In genomic region chr17:58377005-58377660, GRCh38 we compare ENCODE assay signal across 15 cellular contexts. TPM values are rescaled to one million over a fixed set of nuclear protein-coding genes. Genes with fewer than 3 reads are reported as not detected.
A peak's percentile ranks its signal among the peaks of the same experiment; 100 is the strongest.
DNase-seq lines count a peak whose midpoint lies in the region; ATAC-seq and TF ChIP-seq lines count a peak whose summit lies in the region.
"Had no signal": no experiment of that assay in that cellular context is flagged by ENCODE, and none has a peak within 500 bp of the region (broad histone marks: within the 10 kb centered on the region; RNA-seq: fewer than 3 reads in every experiment).

No MANE protein-coding gene starts in this region.

- no peak overlapping the region for H3K4me2 ChIP-seq in mammary epithelial cell (ENCODE audit: insufficient read depth, low read depth, low read length)

- ATAC-seq in left lung (peak; percentile 75), GM21367 (IDR thresholded peaks at IDR 0.05; ENCODE audit: unreplicated experiment) (no peak)
- ATAC-seq: stimulated activated effector memory CD8-positive, alpha-beta T cell treated with anti-CD3 and anti-CD28 coated beads, Interleukin-12 subunit alpha, Interleukin-12 subunit beta, amount 100 ng/mL, for 72 hours had no signal

- H3K27ac Mint-ChIP-seq in type B pancreatic cell = peak overlapping the region; percentile 86
- H3K27ac Mint-ChIP-seq: stimulated activated effector memory CD8-positive, alpha-beta T cell treated with anti-CD3 and anti-CD28 coated beads, Interleukin-12 subunit alpha, Interleukin-12 subunit beta, amount 100 ng/mL, for 72 hours had no signal

- peak; percentile 55 for DNase-seq in mammary epithelial cell
- DNase-seq in left lung = peak in 1 of 2 donors; percentile 41
- DNase-seq in type B pancreatic cell (ENCODE audit: extremely low spot score, unreplicated experiment) = no peak
- DNase-seq in EL = no peak
- DNase-seq in activated CD4-positive, alpha-beta T cell treated with anti-CD3 and anti-CD28 coated beads, Interleukin-2, amount 50 U/mL, for 1 hour = no peak
- DNase-seq: cortex of kidney, mesenchymal stem cell, NCI-H1436 treated with DMSO at 0.1 percent for 48 hours, NCI-H446, WERI-Rb-1 had no signal

- no peaks in the 10 kb centered on the region for H3K9me3 ChIP-seq in mammary epithelial cell (replicated peaks; ENCODE audit: insufficient read depth, low read length)
- no peaks in the 10 kb centered on the region for H3K9me3 ChIP-seq in left lung

- dilution Hi-C loops in mammary epithelial cell (cut with HindIII; ENCODE audit: low sequenced_read_pairs) = no loop called here

- H3K9ac ChIP-seq in mammary epithelial cell (ENCODE audit: insufficient read depth, low read length) = no peak overlapping the region

- BruUV-seq in mammary epithelial cell (replicated peaks; lab: Mats Ljungman, UMichigan) = no TSS peak

- 73% methylated on average over 3 of the region's 3 CpGs for WGBS in mammary epithelial cell (ENCODE audit: low coverage, missing lambda C conversion rate)

- peak overlapping the region; percentile 72 for H3K4me3 Mint-ChIP-seq in type B pancreatic cell
- H3K4me3 Mint-ChIP-seq: stimulated activated effector memory CD8-positive, alpha-beta T cell treated with anti-CD3 and anti-CD28 coated beads, Interleukin-12 subunit alpha, Interleukin-12 subunit beta, amount 100 ng/mL, for 72 hours had no signal

- H3K27me3 Mint-ChIP-seq in type B pancreatic cell = no peaks in the 10 kb centered on the region

- no peak overlapping the region for H2AFZ ChIP-seq in mammary epithelial cell (ENCODE audit: low read depth, low read length)

- H3K36me3 ChIP-seq in mammary epithelial cell (ENCODE audit: insufficient read depth, low read length) = no peaks in the 10 kb centered on the region
- no peaks in the 10 kb centered on the region for H3K36me3 ChIP-seq in left lung
- H3K36me3 ChIP-seq: WERI-Rb-1 had no signal

- H3K27me3 ChIP-seq in mammary epithelial cell (ENCODE audit: insufficient read depth, low read length) = no peaks in the 10 kb centered on the region
- H3K27me3 ChIP-seq in left lung = no peaks in the 10 kb centered on the region

- peaks cover 4% of the 10 kb centered on the region for H3K4me1 ChIP-seq in mammary epithelial cell (ENCODE audit: insufficient read depth, low read length)
- peaks cover 10% of the 10 kb centered on the region in 2 donors for H3K4me1 ChIP-seq in left lung

- no peak overlapping the region for H3K27ac ChIP-seq in mammary epithelial cell (ENCODE audit: insufficient read depth, low read depth, low read length)
- H3K27ac ChIP-seq in left lung = no peak overlapping the region
- H3K27ac ChIP-seq: WERI-Rb-1 had no signal

- intact Hi-C loops in mammary epithelial cell (cut with micrococcal nuclease) = no loop called here
- intact Hi-C loops in left lung (cut with DNase I) = no loop called here

- no peak for TF ChIP-seq EP300 in Ishikawa (IDR thresholded peaks at IDR 0.05; ENCODE audit: borderline replicate concordance)

- peaks cover 21% of the 10 kb centered on the region for H3K79me2 ChIP-seq in mammary epithelial cell (ENCODE audit: insufficient read depth, low read length)

- H3K4me1 Mint-ChIP-seq in type B pancreatic cell (ENCODE audit: unreplicated experiment) = peaks cover 39% of the 10 kb centered on the region

- CTCF ChIA-PET in mammary epithelial cell (lab: Charles Lee; ENCODE audit: low non-redundant PET) = no interaction called here

- H4K20me1 ChIP-seq in mammary epithelial cell (ENCODE audit: insufficient read depth, low read length) = no peaks in the 10 kb centered on the region

- in situ Hi-C loops in mammary epithelial cell (cut with MboI; ENCODE audit: low sequenced_read_pairs in 2 of 2) = no loop called here

- H3K36me3 Mint-ChIP-seq in type B pancreatic cell = peaks cover 4% of the 10 kb centered on the region
- H3K36me3 Mint-ChIP-seq: stimulated activated effector memory CD8-positive, alpha-beta T cell treated with anti-CD3 and anti-CD28 coated beads, Interleukin-12 subunit alpha, Interleukin-12 subunit beta, amount 100 ng/mL, for 72 hours had no signal

- no peak for TF ChIP-seq RAD21 in Ishikawa (IDR thresholded peaks at IDR 0.05; ENCODE audit: low read depth)

- no peak overlapping the region for H3K4me3 ChIP-seq in mammary epithelial cell (replicated peaks in 1 of 3; ENCODE audit: insufficient read depth in 1 of 3, low read depth in 2 of 3, low read length in 3 of 3)
- no peak overlapping the region for H3K4me3 ChIP-seq in left lung

- TF ChIP-seq CTCF in mammary epithelial cell (conservative IDR thresholded peaks at IDR 0.05 in 1 of 2, IDR thresholded peaks at IDR 0.05 in 1 of 2; ENCODE audit: extremely low read depth in 1 of 2, insufficient read depth in 1 of 2, low read depth in 1 of 2, low read length in 2 of 2) = no peak
- TF ChIP-seq CTCF in left lung (IDR thresholded peaks at IDR 0.05) = no peak
- no peak for TF ChIP-seq CTCF in type B pancreatic cell (conservative IDR thresholded peaks at IDR 0.05)

- H3K9me3 Mint-ChIP-seq in type B pancreatic cell = no peaks in the 10 kb centered on the region
- H3K9me3 Mint-ChIP-seq: stimulated activated effector memory CD8-positive, alpha-beta T cell treated with anti-CD3 and anti-CD28 coated beads, Interleukin-12 subunit alpha, Interleukin-12 subunit beta, amount 100 ng/mL, for 72 hours had no signal

TF ChIP-seq in Ishikawa, 13 proteins besides CTCF, POLR2A, EP300 and RAD21:
- TF ChIP-seq TCF12 (IDR thresholded peaks at IDR 0.05; ENCODE audit: low read depth) (no peak), MAX (IDR thresholded peaks at IDR 0.05) (0 out of 2 replicates have a peak, but pooled peaks have one; percentile 24), USF1 (IDR thresholded peaks at IDR 0.05) (peak; percentile 71)

RNA-seq across cellular contexts. Expression of gene SUPT4H1, which starts 25.1 kb away (rescaled TPM):
- 10 to 100 TPM; 32.3 to 55.3 TPM for total RNA-seq in mammary epithelial cell
- polyA plus RNA-seq in mammary epithelial cell = 94.7 TPM
- 126 TPM for polyA minus RNA-seq in mammary epithelial cell
- total RNA-seq in left lung = 10 to 100 TPM; 68.4 to 69.0 TPM
- total RNA-seq in type B pancreatic cell (ENCODE audit: low replicate concordance) = 75.7 and 82.9 TPM in 2 replicates

RNA-seq across cellular contexts. Expression of gene RNF43, which starts 40.2 kb away (rescaled TPM):
- total RNA-seq in mammary epithelial cell = 10 to 100 TPM in 1 of 2 donors, 1 to 10 TPM in 1; 9.3 to 11.4 TPM
- 6.4 TPM for polyA plus RNA-seq in mammary epithelial cell
- 9.7 TPM for polyA minus RNA-seq in mammary epithelial cell
- 10 to 100 TPM in 1 of 2 donors, 1 to 10 TPM in 1; 6.8 to 13.4 TPM for total RNA-seq in left lung
- 14.0 and 21.8 TPM in 2 replicates for total RNA-seq in type B pancreatic cell (ENCODE audit: low replicate concordance)
- total RNA-seq: LHCN-M2, skeletal muscle tissue had no signal

RNA-seq across cellular contexts. Expression of gene TSPOAP1, which starts 48.5 kb away (rescaled TPM):
- under 1 TPM; 0.05 to 0.17 TPM for total RNA-seq in mammary epithelial cell
- polyA plus RNA-seq in mammary epithelial cell = not detected
- not detected for polyA minus RNA-seq in mammary epithelial cell
- 10 to 100 TPM in 1 of 2 donors, 1 to 10 TPM in 1; 7.9 to 10.2 TPM for total RNA-seq in left lung
- total RNA-seq in type B pancreatic cell (ENCODE audit: low replicate concordance) = 9.7 and 18.4 TPM in 2 replicates
